In the genomic region with DNA sequence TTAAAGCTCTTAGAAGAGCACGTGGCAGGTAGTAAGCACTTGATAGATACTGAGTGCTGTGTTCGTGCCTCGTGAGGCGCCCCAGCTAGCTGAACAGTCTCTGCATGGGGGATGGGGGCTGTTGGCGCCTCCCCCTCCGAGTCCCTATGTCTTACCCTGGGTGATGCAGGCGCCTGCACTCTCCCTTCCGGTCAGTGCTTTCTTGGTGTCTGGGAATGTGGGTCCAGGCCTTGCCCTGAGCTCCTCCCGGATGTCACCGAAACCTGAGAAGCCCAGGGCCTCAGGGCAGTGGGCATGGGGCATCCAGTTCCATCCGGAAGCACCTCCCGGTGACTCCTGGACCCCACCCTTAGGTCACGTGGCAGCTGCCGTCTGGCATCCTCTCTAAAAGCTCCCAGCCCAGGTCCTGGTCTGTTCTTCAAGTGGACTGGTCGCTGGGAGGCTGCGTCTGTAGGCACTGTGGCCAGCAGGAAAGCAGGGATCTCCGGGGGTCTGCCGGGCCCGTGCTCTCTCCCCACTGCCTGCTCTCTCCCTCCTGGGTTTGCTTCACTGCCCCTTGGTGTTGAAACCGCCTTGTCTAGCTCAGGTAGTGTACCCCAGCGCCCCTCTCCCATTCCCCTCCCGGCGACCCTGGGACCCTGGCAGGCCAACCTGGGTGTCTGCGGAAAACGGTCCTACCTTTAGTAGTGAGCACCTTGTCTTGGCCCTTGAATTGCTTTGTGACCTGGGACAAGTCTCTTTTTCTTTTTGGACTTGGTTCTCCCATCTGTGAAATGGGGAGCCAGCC, we compare ENCODE assay signal across 6 cellular contexts. TPM values are rescaled to one million over a fixed set of nuclear protein-coding genes. Genes with fewer than 3 reads are reported as not detected.
"Had no signal": no experiment of that assay in that cellular context is flagged by ENCODE, and none has a peak within 500 bp of the region (broad histone marks: within the 10 kb centered on the region; RNA-seq: fewer than 3 reads in every experiment).

No MANE protein-coding gene starts in this region.

RNA-seq across cellular contexts. Expression of gene KCNJ12, which starts 34.9 kb away (rescaled TPM):
- total RNA-seq: activated CD4-positive, alpha-beta memory T cell treated with anti-CD3 and anti-CD28 coated beads, Interleukin-2, amount 10 ng/mL, durations not matched to agents 7 days and 5 days; activated CD4-positive, alpha-beta T cell treated with anti-CD3 and anti-CD28 coated beads, Interleukin-2, amount 10 ng/mL, durations not matched to agents 24 days and 14 days; activated naive CD4-positive, alpha-beta T cell treated with anti-CD3 and anti-CD28 coated beads for 36 hours; activated T-cell treated with anti-CD3 and anti-CD28 coated beads, Interleukin-2, amount 50 U/mL, for 72 hours; lung microvascular endothelial cell; T-helper 2 cell treated with Interferon-gamma antibody and Interleukin-4, amounts not matched to agents 100 ng/mL and 5 ng/mL, for 36 hours had no signal
